In genomic region chr13:87168390-87168789, GRCh38 we compare ENCODE assay signal across 22 cellular contexts.
A peak's percentile ranks its signal among the peaks of the same experiment; 100 is the strongest.
DNase-seq lines count a peak whose midpoint lies in the region; ATAC-seq, FAIRE-seq and TF ChIP-seq lines count a peak whose summit lies in the region.
"Had no signal": no experiment of that assay in that cellular context is flagged by ENCODE, and none has a peak within 500 bp of the region (broad histone marks: within the 10 kb centered on the region; RNA-seq: fewer than 3 reads in every experiment).

No MANE protein-coding gene starts in this region.

- no peaks in the 10 kb centered on the region for H3K4me1 Mint-ChIP-seq in MCF 10A (ENCODE audit: insufficient read depth, unreplicated experiment)

- H3K18ac ChIP-seq in H1 (ENCODE audit: extremely low read depth, low read length), result no peak overlapping the region
- H3K18ac ChIP-seq in trophoblast cell (ENCODE audit: low read length), result no peak overlapping the region

- H3K9me3 ChIP-seq in heart right ventricle, result peaks cover 0 to 20% (median 0%) of the 10 kb centered on the region in 11 donors
- H3K9me3 ChIP-seq in H1 (ENCODE audit: insufficient read depth in 2 of 2, low read depth in 1 of 2, low read length in 1 of 2), result no peaks in the 10 kb centered on the region
- peaks cover 4% of the 10 kb centered on the region for H3K9me3 ChIP-seq in trophoblast cell (ENCODE audit: insufficient read depth, low read depth, low read length)
- peaks cover 2% of the 10 kb centered on the region for H3K9me3 ChIP-seq in aorta (ENCODE audit: control insufficient read depth, low read length)
- H3K9me3 ChIP-seq: A549, BE2C, Caco-2 had no signal

- DNase-seq in Right ventricle myocardium superior (peak; percentile 32), heart right ventricle (no peak), H1 (ENCODE audit: low read depth in 1 of 2, low spot score in 2 of 2) (no peak), trophoblast cell (no peak), aorta (no peak), superior temporal gyrus (ENCODE audit: extremely low spot score) (no peak), RPMI8226 (no peak), MCF 10A (ENCODE audit: unreplicated experiment) (no peak)
- DNase-seq: 8988T; ACHN; AML-193; BE2C; Caco-2; CD8-positive, alpha-beta T cell; DMS153; DND-41; GOT3; H7; HCEC 1CT had no signal

- no peaks in the 10 kb centered on the region for H3K27me3 ChIP-seq in heart right ventricle
- H3K27me3 ChIP-seq in H1 (replicated peaks in 1 of 4; ENCODE audit: control insufficient read depth in 3 of 4, extremely low read depth in 1 of 4, insufficient read depth in 3 of 4, low read length in 3 of 4), result no peaks in the 10 kb centered on the region
- H3K27me3 ChIP-seq in trophoblast cell (ENCODE audit: insufficient read depth, low read length), result no peaks in the 10 kb centered on the region
- H3K27me3 ChIP-seq in aorta (ENCODE audit: control insufficient read depth in 1 of 2, insufficient read depth in 2 of 2, low read length in 1 of 2), result no peaks in the 10 kb centered on the region
- H3K27me3 ChIP-seq: BE2C; BLaER1 treated with 17β-estradiol and CSF1 and Interleukin-3, amounts not matched to agents 10 nM and 100 nM had no signal

- peaks cover 6% of the 10 kb centered on the region for H3K36me3 Mint-ChIP-seq in MCF 10A (ENCODE audit: insufficient read depth, unreplicated experiment)
- H3K36me3 Mint-ChIP-seq: CD8-positive, alpha-beta T cell had no signal

- H4K5ac ChIP-seq in H1 (ENCODE audit: insufficient read length, low read depth, low read length), result no peak overlapping the region

- H2BK20ac ChIP-seq in H1 (ENCODE audit: low read length), result no peak overlapping the region

- TF ChIP-seq EP300 in H1 (IDR thresholded peaks at IDR 0.05; ENCODE audit: borderline replicate concordance in 1 of 2, low read depth in 2 of 2, low read length in 2 of 2), result no peak

- no peak overlapping the region for H3K4me3 Mint-ChIP-seq in MCF 10A (ENCODE audit: unreplicated experiment)
- H3K4me3 Mint-ChIP-seq: CD8-positive, alpha-beta T cell had no signal

- no peak overlapping the region for H3K4ac ChIP-seq in H1 (replicated peaks; ENCODE audit: insufficient read length, low read depth, low read length)
- no peak overlapping the region for H3K4ac ChIP-seq in trophoblast cell (ENCODE audit: low read depth, low read length)

- no peak overlapping the region for H3K56ac ChIP-seq in H1 (replicated peaks; ENCODE audit: insufficient read length, low read depth, low read length)

- CTCF ChIA-PET in H1 (lab: Charles Lee; ENCODE audit: partially characterized antibody), result no interaction called here
- CTCF ChIA-PET in MCF 10A (lab: Yijun Ruan, JAX), result interaction anchor here (0.6 kb wide), 2 partner anchors 88 to 95 kb away, joined by 3 read pairs; no protein-coding TSS in a partner anchor

- ATAC-seq in Right ventricle myocardium superior (ENCODE audit: poor library complexity) (no peak), heart right ventricle (no peak), aorta (ENCODE audit: low FRiP score) (peak; percentile 16)
- ATAC-seq: A549; CD8-positive, alpha-beta T cell had no signal

- H2BK5ac ChIP-seq in H1 (ENCODE audit: low read depth, low read length) (no peak overlapping the region), trophoblast cell (ENCODE audit: low read depth, low read length, poor library complexity) (no peak overlapping the region)

- BruUV-seq in MCF 10A (replicated peaks; lab: Mats Ljungman, UMichigan), result no TSS peak

- H3K27ac ChIP-seq in heart right ventricle (no peak overlapping the region), H1 (ENCODE audit: low read depth, low read length) (no peak overlapping the region), trophoblast cell (ENCODE audit: low read depth, low read length) (no peak overlapping the region), aorta (ENCODE audit: low read depth in 1 of 2, low read length in 2 of 2) (no peak overlapping the region)
- H3K27ac ChIP-seq: A549; BLaER1 treated with 17β-estradiol and CSF1 and Interleukin-3, amounts not matched to agents 10 nM and 100 nM had no signal

- H3K36me3 ChIP-seq in heart right ventricle (no peaks in the 10 kb centered on the region), H1 (ENCODE audit: control insufficient read depth in 2 of 4, insufficient read depth in 4 of 4, low read length in 3 of 4) (no peaks in the 10 kb centered on the region), trophoblast cell (ENCODE audit: control insufficient read depth in 1 of 2, insufficient read depth in 2 of 2, low read length in 2 of 2) (no peaks in the 10 kb centered on the region), aorta (ENCODE audit: control insufficient read depth in 1 of 2, insufficient read depth in 2 of 2, low read length in 1 of 2) (no peaks in the 10 kb centered on the region)
- H3K36me3 ChIP-seq: BE2C; BLaER1 treated with 17β-estradiol and CSF1 and Interleukin-3, amounts not matched to agents 10 nM and 100 nM had no signal

- WGBS in heart right ventricle, 2 donors, result 93 to 96% methylated on average over 5 of the region's 5 CpGs
- WGBS in H1 (ENCODE audit: extremely low coverage in 1 of 2, insufficient coverage in 1 of 2, insufficient read length in 1 of 2, insufficient replicate concordance in 2 of 2, low coverage in 1 of 2, low lambda C conversion rate in 2 of 2, missing lambda C conversion rate in 1 of 2), 2 experiments, result 89% methylated on average over 5 of the region's 5 CpGs; no CpG with 5 or more reads in 1 of the 2 experiments
- no CpG with 5 or more reads among the region's 5 CpGs for WGBS in trophoblast cell (ENCODE audit: extremely low coverage, insufficient coverage, insufficient read length)
- 91 to 95% methylated on average over 5 of the region's 5 CpGs for WGBS in aorta, 2 donors

- H3K27ac Mint-ChIP-seq in MCF 10A (ENCODE audit: low read depth, unreplicated experiment), result no peak overlapping the region
- H3K27ac Mint-ChIP-seq: CD8-positive, alpha-beta T cell had no signal

- no peaks in the 10 kb centered on the region for H3K23me2 ChIP-seq in H1 (ENCODE audit: low read depth, low read length)

- no peak for TF ChIP-seq POLR2A in H1 (IDR thresholded peaks at IDR 0.05; ENCODE audit: control extremely low read depth in 1 of 2, low read depth in 2 of 2, low read length in 2 of 2)

- H4K8ac ChIP-seq in H1 (ENCODE audit: extremely low read depth, insufficient read depth, low read length) (no peak overlapping the region), trophoblast cell (ENCODE audit: low read depth, low read length) (no peak overlapping the region)

- peaks cover 7% of the 10 kb centered on the region for H3K9me3 Mint-ChIP-seq in MCF 10A (ENCODE audit: unreplicated experiment)

- H2AFZ ChIP-seq in H1 (ENCODE audit: low read length) (peak overlapping the region; percentile 81; the same call in 1 of the 2 replicates), trophoblast cell (ENCODE audit: insufficient read depth, low read length, poor library complexity) (no peak overlapping the region)

- H3K14ac ChIP-seq in H1 (ENCODE audit: insufficient read length) (no peak overlapping the region), trophoblast cell (ENCODE audit: low read length) (no peak overlapping the region)

- intact Hi-C loops in Right ventricle myocardium superior (cut with DNase I) (no loop called here), heart right ventricle (cut with DNase I) (no loop called here), aorta (cut with DNase I) (no loop called here), MCF 10A (cut with micrococcal nuclease) (no loop called here)

- H3K4me3 ChIP-seq in heart right ventricle (no peak overlapping the region), H1 (ENCODE audit: extremely low read depth in 1 of 4, insufficient read depth in 2 of 4, low read depth in 3 of 4, low read length in 4 of 4) (no peak overlapping the region), trophoblast cell (ENCODE audit: low read depth, low read length) (peak overlapping the region; percentile 25), aorta (ENCODE audit: low read length in 2 of 2) (no peak overlapping the region)
- H3K4me3 ChIP-seq: A549; BLaER1 treated with 17β-estradiol and CSF1 and Interleukin-3, amounts not matched to agents 10 nM and 100 nM had no signal

- TF ChIP-seq CTCF in heart right ventricle (IDR thresholded peaks at IDR 0.05) (no peak), H1 (IDR thresholded peaks at IDR 0.05; ENCODE audit: control extremely low read depth in 1 of 3, insufficient read depth in 1 of 3, low read depth in 1 of 3, low read length in 3 of 3) (no peak), MCF 10A (IDR thresholded peaks at IDR 0.05; ENCODE audit: unreplicated experiment) (no peak)

- H3K4me2 ChIP-seq in H1 (ENCODE audit: insufficient read depth in 1 of 2, low read depth in 2 of 2, low read length in 2 of 2) (no peak overlapping the region), trophoblast cell (ENCODE audit: low read length) (no peak overlapping the region)
- H3K4me2 ChIP-seq: A549; BLaER1 treated with 17β-estradiol and CSF1 and Interleukin-3, amounts not matched to agents 10 nM and 100 nM had no signal

- H2BK120ac ChIP-seq in H1 (replicated peaks; ENCODE audit: low read depth, low read length), result no peak overlapping the region
- H2BK120ac ChIP-seq in trophoblast cell (ENCODE audit: insufficient read depth, low read length, poor library complexity), result no peak overlapping the region

- H3K27me3 Mint-ChIP-seq in MCF 10A (ENCODE audit: insufficient read depth, unreplicated experiment), result no peaks in the 10 kb centered on the region

- H3K4me1 ChIP-seq in heart right ventricle (no peaks in the 10 kb centered on the region), H1 (replicated peaks in 1 of 4; ENCODE audit: control insufficient read depth in 3 of 4, insufficient read depth in 4 of 4, low read length in 3 of 4) (no peaks in the 10 kb centered on the region), trophoblast cell (ENCODE audit: control insufficient read depth in 1 of 2, insufficient read depth in 2 of 2, low read length in 2 of 2) (no peaks in the 10 kb centered on the region), aorta (ENCODE audit: control insufficient read depth in 1 of 2, insufficient read depth in 2 of 2, low read length in 2 of 2) (no peaks in the 10 kb centered on the region)
- H3K4me1 ChIP-seq: A549; BE2C; BLaER1 treated with 17β-estradiol and CSF1 and Interleukin-3, amounts not matched to agents 10 nM and 100 nM; Caco-2 had no signal

- FAIRE-seq in H1 (lab: Jason Lieb, UNC), result no peak
- FAIRE-seq: A549, GM12892 had no signal

- H4K20me1 ChIP-seq in H1 (replicated peaks in 1 of 2; ENCODE audit: control insufficient read depth in 1 of 2, insufficient read depth in 2 of 2, low read length in 2 of 2), result no peaks in the 10 kb centered on the region
- H4K20me1 ChIP-seq: BLaER1 treated with 17β-estradiol and CSF1 and Interleukin-3, amounts not matched to agents 10 nM and 100 nM had no signal

- H3K79me1 ChIP-seq in H1 (ENCODE audit: low read depth, low read length) (no peaks in the 10 kb centered on the region), trophoblast cell (ENCODE audit: low read length) (no peaks in the 10 kb centered on the region)

- H3K9ac ChIP-seq in H1 (replicated peaks in 1 of 4; ENCODE audit: extremely low read depth in 1 of 4, low read depth in 3 of 4, low read length in 3 of 4) (no peak overlapping the region), trophoblast cell (ENCODE audit: low read length) (no peak overlapping the region)
- H3K9ac ChIP-seq: BLaER1 treated with 17β-estradiol and CSF1 and Interleukin-3, amounts not matched to agents 10 nM and 100 nM had no signal

- TF ChIP-seq RAD21 in H1 (IDR thresholded peaks at IDR 0.05 in 1 of 2, conservative IDR thresholded peaks at IDR 0.05 in 1 of 2; ENCODE audit: low read depth in 2 of 2, low read length in 2 of 2), result no peak

- H2BK15ac ChIP-seq in H1 (ENCODE audit: low read length), result no peak overlapping the region

- H2BK12ac ChIP-seq in H1 (ENCODE audit: low read depth, low read length) (no peak overlapping the region), trophoblast cell (ENCODE audit: low read length) (no peak overlapping the region)

- H3K23ac ChIP-seq in H1 (ENCODE audit: insufficient read length) (no peak overlapping the region), trophoblast cell (ENCODE audit: low read length) (no peak overlapping the region)

- H4K12ac ChIP-seq in trophoblast cell (ENCODE audit: low read depth, low read length), result no peak overlapping the region

- H2AK5ac ChIP-seq in H1 (ENCODE audit: low read depth, low read length) (no peak overlapping the region; the same call in 1 of the 2 replicates), trophoblast cell (ENCODE audit: low read length) (no peak overlapping the region)

- H3K79me2 ChIP-seq in H1 (ENCODE audit: control insufficient read depth in 1 of 2, insufficient read depth in 2 of 2, low read length in 2 of 2), result no peaks in the 10 kb centered on the region
- no peaks in the 10 kb centered on the region for H3K79me2 ChIP-seq in trophoblast cell (ENCODE audit: control insufficient read depth, insufficient read depth, low read length, poor library complexity)

- POLR2A ChIA-PET in H1 (lab: Charles Lee; ENCODE audit: partially characterized antibody) (no interaction called here), MCF 10A (lab: Yijun Ruan, JAX) (no interaction called here)

- H4K91ac ChIP-seq in H1 (replicated peaks; ENCODE audit: insufficient read length, low read length) (no peak overlapping the region), trophoblast cell (ENCODE audit: low read depth, low read length) (no peak overlapping the region)
